In the genomic region with DNA sequence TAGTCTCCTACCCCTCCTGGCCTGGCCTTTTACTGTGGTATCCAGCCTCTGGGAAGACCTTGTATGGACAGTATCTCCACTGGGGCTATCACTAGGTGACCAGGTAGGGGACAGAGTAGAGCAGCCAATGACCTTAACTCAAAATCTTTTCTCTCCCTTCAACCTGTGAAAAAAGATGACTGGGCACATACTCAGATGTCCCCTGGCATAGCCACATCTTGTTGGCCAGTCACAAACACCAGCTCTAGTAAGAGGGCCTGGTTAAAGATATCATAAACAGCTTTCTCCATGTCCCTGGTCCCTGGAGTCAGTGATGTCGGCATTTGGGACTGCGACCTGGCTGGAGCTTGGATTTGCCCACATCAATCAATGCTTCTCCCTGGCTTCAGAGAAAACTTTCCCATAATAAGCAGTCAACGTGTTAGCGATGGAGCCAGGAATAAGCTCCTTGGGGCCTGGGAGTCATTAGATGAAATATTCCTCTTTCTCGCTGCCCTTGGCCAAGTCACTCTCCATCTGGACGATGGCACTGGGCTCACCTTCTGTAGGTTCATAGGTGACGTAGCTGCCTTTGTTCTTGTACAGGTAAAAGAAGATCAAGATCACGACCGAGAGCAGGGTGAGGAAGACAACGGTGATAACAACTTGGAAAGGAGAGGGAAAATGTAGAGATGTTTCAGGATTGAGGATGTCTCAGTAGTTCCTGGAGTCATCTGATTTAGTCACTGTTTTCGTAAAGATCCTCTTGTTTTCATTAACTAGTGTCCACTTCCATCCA, we compare ENCODE assay signal across 9 cellular contexts. TPM values are rescaled to one million over a fixed set of nuclear protein-coding genes. Genes with fewer than 3 reads are reported as not detected.
DNase-seq lines count a peak whose midpoint lies in the region; ATAC-seq and TF ChIP-seq lines count a peak whose summit lies in the region.
"Had no signal": no experiment of that assay in that cellular context is flagged by ENCODE, and none has a peak within 500 bp of the region (broad histone marks: within the 10 kb centered on the region; RNA-seq: fewer than 3 reads in every experiment).

No MANE protein-coding gene starts in this region.

- no peaks in the 10 kb centered on the region for H3K9me3 Mint-ChIP-seq in activated naive CD4-positive, alpha-beta T cell treated with anti-CD3 and anti-CD28 coated beads, Interleukin-2, amount 10 ng/mL, durations not matched to agents 7 days and 5 days
- H3K9me3 Mint-ChIP-seq in WTC11 (no peaks in the 10 kb centered on the region), immature natural killer cell (no peaks in the 10 kb centered on the region)

- ATAC-seq in WTC11 (no peak), GM21423 (IDR thresholded peaks at IDR 0.05; ENCODE audit: unreplicated experiment) (no peak)

- no peaks in the 10 kb centered on the region for H3K27me3 ChIP-seq in subcutaneous abdominal adipose tissue (ENCODE audit: control insufficient read depth in 5 of 5, insufficient read depth in 4 of 5, low read length in 5 of 5)

- H3K27ac ChIP-seq in subcutaneous abdominal adipose tissue (ENCODE audit: low read depth, low read length), result peak overlapping the region; percentile 37

- peak overlapping the region; percentile 3 for H3K4me3 Mint-ChIP-seq in activated naive CD4-positive, alpha-beta T cell treated with anti-CD3 and anti-CD28 coated beads, Interleukin-2, amount 10 ng/mL, durations not matched to agents 7 days and 5 days
- no peak overlapping the region for H3K4me3 Mint-ChIP-seq in WTC11
- H3K4me3 Mint-ChIP-seq in immature natural killer cell, result peak overlapping the region in 1 of 5 donors; percentile 22

- H3K36me3 Mint-ChIP-seq in activated naive CD4-positive, alpha-beta T cell treated with anti-CD3 and anti-CD28 coated beads, Interleukin-2, amount 10 ng/mL, durations not matched to agents 7 days and 5 days, result peaks cover 55% of the 10 kb centered on the region
- peaks cover 45% of the 10 kb centered on the region for H3K36me3 Mint-ChIP-seq in WTC11
- H3K36me3 Mint-ChIP-seq in immature natural killer cell, result peaks cover 0 to 26% (median 18%) of the 10 kb centered on the region in 3 donors

- CTCF ChIA-PET in activated naive CD4-positive, alpha-beta T cell treated with anti-CD3 and anti-CD28 coated beads, Interleukin-2, amount 10 ng/mL, durations not matched to agents 7 days and 5 days (lab: Charles Lee), result interaction anchor here (0.5 to 3.1 kb wide), 3 partner anchors 27 to 480 kb away, joined by 3 to 9 read pairs (median 3); a partner anchor contains a TSS
- CTCF ChIA-PET in WTC11 (lab: Charles Lee), result interaction anchor here (0.6 kb wide), 1 partner anchor 28 kb away, joined by 4 read pairs; a partner anchor contains a TSS

- peaks cover 6 to 47% (median 36%) of the 10 kb centered on the region in 5 donors for H3K4me1 ChIP-seq in subcutaneous abdominal adipose tissue (ENCODE audit: control insufficient read depth in 5 of 5, insufficient read depth in 5 of 5, low read length in 5 of 5)

- POLR2A ChIA-PET in WTC11 (lab: Charles Lee), result no interaction called here

- H3K27me3 Mint-ChIP-seq in activated naive CD4-positive, alpha-beta T cell treated with anti-CD3 and anti-CD28 coated beads, Interleukin-2, amount 10 ng/mL, durations not matched to agents 7 days and 5 days, result no peaks in the 10 kb centered on the region
- H3K27me3 Mint-ChIP-seq in WTC11 (ENCODE audit: low read depth), result no peaks in the 10 kb centered on the region
- H3K27me3 Mint-ChIP-seq in immature natural killer cell (ENCODE audit: low read depth in 3 of 3), result peaks cover 2 to 13% (median 3%) of the 10 kb centered on the region in 3 donors

- peak overlapping the region in 3 of 5 donors; percentile 23 to 44 (median 31) for H3K4me3 ChIP-seq in subcutaneous abdominal adipose tissue (ENCODE audit: low read depth in 1 of 5, low read length in 5 of 5)

- no peak overlapping the region for H3K9ac ChIP-seq in subcutaneous abdominal adipose tissue (ENCODE audit: low read length in 5 of 5)

- no peaks in the 10 kb centered on the region for H3K9me3 ChIP-seq in subcutaneous abdominal adipose tissue (ENCODE audit: control insufficient read depth in 5 of 5, low read length in 5 of 5)

- TF ChIP-seq CTCF in WTC11 (IDR thresholded peaks at IDR 0.05), result no peak

- H3K36me3 ChIP-seq in subcutaneous abdominal adipose tissue (ENCODE audit: control insufficient read depth in 5 of 5, insufficient read depth in 5 of 5, low read length in 5 of 5), result peaks cover 13 to 46% (median 33%) of the 10 kb centered on the region in 5 donors

- no peak for DNase-seq in activated naive CD4-positive, alpha-beta T cell treated with anti-CD3 and anti-CD28 coated beads, Interleukin-2, amount 10 ng/mL, durations not matched to agents 7 days and 5 days
- no peak for DNase-seq in activated naive CD4-positive, alpha-beta T cell treated with Interleukin-2 at 50 U/mL for 16 hours
- no peak for DNase-seq in WTC11 (ENCODE audit: low spot score)
- DNase-seq in immature natural killer cell, result no peak
- no peak for DNase-seq in ecto neural progenitor cell (ENCODE audit: low spot score)
- no peak for DNase-seq in activated gamma-delta T cell treated with Interleukin-2 at 50 U/mL for 16 hours
- DNase-seq: NCI-H2081 treated with DMSO at 0.1 percent for 48 hours had no signal

- peak overlapping the region; percentile 80 for H3K27ac Mint-ChIP-seq in activated naive CD4-positive, alpha-beta T cell treated with anti-CD3 and anti-CD28 coated beads, Interleukin-2, amount 10 ng/mL, durations not matched to agents 7 days and 5 days
- H3K27ac Mint-ChIP-seq in WTC11, result peak overlapping the region; percentile 72
- peak overlapping the region; percentile 82 to 92 (median 88) for H3K27ac Mint-ChIP-seq in immature natural killer cell

- peaks cover 61% of the 10 kb centered on the region for H3K4me1 Mint-ChIP-seq in activated naive CD4-positive, alpha-beta T cell treated with anti-CD3 and anti-CD28 coated beads, Interleukin-2, amount 10 ng/mL, durations not matched to agents 7 days and 5 days
- peaks cover 36% of the 10 kb centered on the region for H3K4me1 Mint-ChIP-seq in WTC11
- H3K4me1 Mint-ChIP-seq in immature natural killer cell, result peaks cover 52 to 69% of the 10 kb centered on the region in 2 donors

TF ChIP-seq in WTC11, 78 proteins besides CTCF, POLR2A, EP300 and RAD21 (continues in another document):
- TF ChIP-seq ZNF138 (CRISPR knock-in tag; conservative IDR thresholded peaks at IDR 0.05), result no peak
- TF ChIP-seq FOXK1 (CRISPR knock-in tag; IDR thresholded peaks at IDR 0.05), result no peak
- TF ChIP-seq, protein P1, sequence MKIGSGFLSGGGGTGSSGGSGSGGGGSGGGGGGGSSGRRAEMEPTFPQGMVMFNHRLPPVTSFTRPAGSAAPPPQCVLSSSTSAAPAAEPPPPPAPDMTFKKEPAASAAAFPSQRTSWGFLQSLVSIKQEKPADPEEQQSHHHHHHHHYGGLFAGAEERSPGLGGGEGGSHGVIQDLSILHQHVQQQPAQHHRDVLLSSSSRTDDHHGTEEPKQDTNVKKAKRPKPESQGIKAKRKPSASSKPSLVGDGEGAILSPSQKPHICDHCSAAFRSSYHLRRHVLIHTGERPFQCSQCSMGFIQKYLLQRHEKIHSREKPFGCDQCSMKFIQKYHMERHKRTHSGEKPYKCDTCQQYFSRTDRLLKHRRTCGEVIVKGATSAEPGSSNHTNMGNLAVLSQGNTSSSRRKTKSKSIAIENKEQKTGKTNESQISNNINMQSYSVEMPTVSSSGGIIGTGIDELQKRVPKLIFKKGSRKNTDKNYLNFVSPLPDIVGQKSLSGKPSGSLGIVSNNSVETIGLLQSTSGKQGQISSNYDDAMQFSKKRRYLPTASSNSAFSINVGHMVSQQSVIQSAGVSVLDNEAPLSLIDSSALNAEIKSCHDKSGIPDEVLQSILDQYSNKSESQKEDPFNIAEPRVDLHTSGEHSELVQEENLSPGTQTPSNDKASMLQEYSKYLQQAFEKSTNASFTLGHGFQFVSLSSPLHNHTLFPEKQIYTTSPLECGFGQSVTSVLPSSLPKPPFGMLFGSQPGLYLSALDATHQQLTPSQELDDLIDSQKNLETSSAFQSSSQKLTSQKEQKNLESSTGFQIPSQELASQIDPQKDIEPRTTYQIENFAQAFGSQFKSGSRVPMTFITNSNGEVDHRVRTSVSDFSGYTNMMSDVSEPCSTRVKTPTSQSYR (CRISPR knock-in tag; IDR thresholded peaks at IDR 0.05), result no peak
- TF ChIP-seq, protein P2, sequence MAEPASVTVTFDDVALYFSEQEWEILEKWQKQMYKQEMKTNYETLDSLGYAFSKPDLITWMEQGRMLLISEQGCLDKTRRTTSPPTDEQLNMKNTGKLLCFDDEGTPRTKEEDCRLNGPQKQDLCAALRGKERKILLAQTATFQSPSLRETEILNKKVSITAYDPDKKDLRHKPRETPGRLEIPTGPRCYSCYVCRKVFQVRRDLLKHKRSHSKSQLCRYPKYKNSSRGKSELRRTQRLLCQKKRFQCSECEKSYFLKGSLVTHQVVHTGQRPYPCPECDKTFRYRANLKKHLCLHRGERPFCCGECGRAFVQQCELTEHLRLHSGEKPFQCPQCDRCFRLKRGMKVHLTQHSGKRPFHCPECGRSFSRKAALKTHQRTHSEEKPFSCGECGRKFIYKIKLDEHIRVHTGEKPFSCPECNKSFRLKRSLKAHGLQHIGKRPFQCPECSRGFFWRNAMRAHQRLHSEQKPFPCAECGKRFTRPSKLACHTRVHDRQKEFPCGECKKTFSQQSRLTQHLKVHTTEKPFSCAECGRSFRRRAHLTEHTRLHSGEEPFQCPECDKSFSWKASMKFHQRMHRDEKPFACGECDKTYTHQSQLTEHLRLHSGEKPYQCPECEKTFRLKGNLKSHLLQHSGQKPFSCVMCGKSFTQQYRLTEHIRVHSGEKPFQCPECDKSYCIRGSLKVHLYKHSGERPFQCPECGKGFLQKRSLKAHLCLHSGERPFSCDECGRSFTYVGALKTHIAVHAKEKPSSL (CRISPR knock-in tag; conservative IDR thresholded peaks at IDR 0.05), result no peak
- TF ChIP-seq ZNF263 (CRISPR knock-in tag; IDR thresholded peaks at IDR 0.05; ENCODE audit: low read depth), result no peak
- no peak for TF ChIP-seq ZNF317 (CRISPR knock-in tag; IDR thresholded peaks at IDR 0.05; ENCODE audit: borderline replicate concordance, low read depth)
- TF ChIP-seq ZNF121 (CRISPR knock-in tag; IDR thresholded peaks at IDR 0.05), result no peak
- no peak for TF ChIP-seq ATF1 (CRISPR knock-in tag; IDR thresholded peaks at IDR 0.05)
- TF ChIP-seq, protein P3, sequence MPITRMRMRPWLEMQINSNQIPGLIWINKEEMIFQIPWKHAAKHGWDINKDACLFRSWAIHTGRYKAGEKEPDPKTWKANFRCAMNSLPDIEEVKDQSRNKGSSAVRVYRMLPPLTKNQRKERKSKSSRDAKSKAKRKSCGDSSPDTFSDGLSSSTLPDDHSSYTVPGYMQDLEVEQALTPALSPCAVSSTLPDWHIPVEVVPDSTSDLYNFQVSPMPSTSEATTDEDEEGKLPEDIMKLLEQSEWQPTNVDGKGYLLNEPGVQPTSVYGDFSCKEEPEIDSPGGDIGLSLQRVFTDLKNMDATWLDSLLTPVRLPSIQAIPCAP (CRISPR knock-in tag; IDR thresholded peaks at IDR 0.05), result no peak
- TF ChIP-seq ETV6 (CRISPR knock-in tag; IDR thresholded peaks at IDR 0.05), result no peak

RNA-seq across cellular contexts. Expression of a gene that starts 7.0 kb away (rescaled TPM):
- 30.4 to 35.8 TPM (median 33.0 TPM) in 3 replicates for total RNA-seq in WTC11 (2021)
- polyA plus RNA-seq in immature natural killer cell, result 1,000 to 10,000 TPM; 1,137 to 2,830 (median 1,368) TPM

RNA-seq across cellular contexts. Expression of a gene that starts 24.6 kb away (rescaled TPM):
- 11.6 to 12.5 TPM (median 11.7 TPM) in 3 replicates for total RNA-seq in WTC11 (2021)
- 10 to 100 TPM; 26.7 to 41.9 (median 34.6) TPM for polyA plus RNA-seq in immature natural killer cell

RNA-seq across cellular contexts. Expression of a gene that starts 27.8 kb away (rescaled TPM):
- 10.2 to 14.5 TPM (median 11.2 TPM) in 3 replicates for total RNA-seq in WTC11 (2021)
- 1 to 10 TPM in 1 of 3 donors, under 1 TPM in 2; 0.78 to 1.8 (median 0.86) TPM for polyA plus RNA-seq in immature natural killer cell
